26 cellular contexts compared by ENCODE assay signal in genomic region chr4:866068-866760, GRCh38. TPM values are rescaled to one million over a fixed set of nuclear protein-coding genes. Genes with fewer than 3 reads are reported as not detected.
"Had no signal": no experiment of that assay in that cellular context is flagged by ENCODE, and none has a peak within 500 bp of the region (broad histone marks: within the 10 kb centered on the region; RNA-seq: fewer than 3 reads in every experiment).

No MANE protein-coding gene starts in this region.

- H3K27me3 Mint-ChIP-seq: activated B cell treated with CpG ODN at 0.5 μM for 24 hours; activated CD4-positive, alpha-beta T cell treated with anti-CD3 and anti-CD28 coated beads for 36 hours; natural killer cell treated with Interleukin-12 subunit alpha and Interleukin-12 subunit beta and Interleukin-15 and Interleukin-18, amount 100 ng/mL, for 72 hours; stimulated activated naive CD8-positive, alpha-beta T cell treated with anti-CD3 and anti-CD28 coated beads, Interleukin-15, amount 100 ng/mL, for 72 hours had no signal

- H3K4me1 Mint-ChIP-seq: activated B cell treated with CpG ODN at 0.5 μM for 24 hours; immature natural killer cell; stimulated activated naive CD8-positive, alpha-beta T cell treated with anti-CD3 and anti-CD28 coated beads, Interleukin-15, amount 100 ng/mL, for 72 hours had no signal

- DNase-seq: activated B cell treated with CpG ODN at 0.5 μM for 24 hours; activated CD4-positive, alpha-beta T cell treated with anti-CD3 and anti-CD28 coated beads, Interleukin-2, amount 50 U/mL, for 4 hours; activated CD8-positive, alpha-beta memory T cell treated with anti-CD3 and anti-CD28 coated beads for 24 hours; activated effector memory CD4-positive, alpha-beta T cell treated with anti-CD3 and anti-CD28 coated beads, Interleukin-2, amount 50 U/mL, for 16 hours; activated naive CD4-positive, alpha-beta T cell treated with anti-CD3 and anti-CD28 coated beads, Interleukin-2, amount 50 U/mL, for 16 hours; dermis blood vessel endothelial cell; effector CD8-positive, alpha-beta T cell; immature natural killer cell; kidney glomerular epithelial cell; left ventricle myocardium inferior; ovary; stimulated activated CD4-positive, alpha-beta T cell treated with anti-CD3 and anti-CD28 coated beads, Interleukin-12 subunit alpha, Interleukin-12 subunit beta, amount 100 ng/mL, for 4 hours; stimulated activated CD4-positive, alpha-beta T cell treated with anti-CD3 and anti-CD28 coated beads, Interleukin-4, amount 100 ng/mL, for 4 hours; stimulated activated naive CD8-positive, alpha-beta T cell treated with anti-CD3 and anti-CD28 coated beads, Interleukin-15, amount 100 ng/mL, for 72 hours; T-helper 1 cell; T-helper 9 cell; uterus had no signal

- H3K9me3 Mint-ChIP-seq: activated B cell treated with CpG ODN at 0.5 μM for 24 hours; immature natural killer cell; natural killer cell treated with Interleukin-12 subunit alpha and Interleukin-12 subunit beta and Interleukin-15 and Interleukin-18, amount 100 ng/mL, for 72 hours; stimulated activated naive CD8-positive, alpha-beta T cell treated with anti-CD3 and anti-CD28 coated beads, Interleukin-15, amount 100 ng/mL, for 72 hours had no signal

- H3K4me3 ChIP-seq: left ventricle myocardium inferior, ovary, prostate gland, tibial nerve, uterus had no signal

- H3K9me3 ChIP-seq: neutrophil, ovary, prostate gland, tibial nerve, uterus had no signal

- H3K27me3 ChIP-seq: brain microvascular endothelial cell, foreskin keratinocyte, neutrophil, ovary, tibial nerve, uterus had no signal

- H3K27ac Mint-ChIP-seq: activated B cell treated with CpG ODN at 0.5 μM for 24 hours; immature natural killer cell; natural killer cell treated with Interleukin-12 subunit alpha and Interleukin-12 subunit beta and Interleukin-15 and Interleukin-18, amount 100 ng/mL, for 72 hours had no signal

- H3K4me3 Mint-ChIP-seq: activated B cell treated with CpG ODN at 0.5 μM for 24 hours; activated CD4-positive, alpha-beta T cell treated with anti-CD3 and anti-CD28 coated beads for 36 hours; immature natural killer cell; natural killer cell treated with Interleukin-12 subunit alpha and Interleukin-12 subunit beta and Interleukin-15 and Interleukin-18, amount 100 ng/mL, for 72 hours; stimulated activated naive CD8-positive, alpha-beta T cell treated with anti-CD3 and anti-CD28 coated beads, Interleukin-15, amount 100 ng/mL, for 72 hours had no signal

- H3K27ac ChIP-seq: brain microvascular endothelial cell, foreskin keratinocyte, left ventricle myocardium inferior, neutrophil, ovary, prostate gland, tibial nerve, uterus had no signal

- H3K36me3 ChIP-seq: ovary, uterus had no signal

- H3K4me1 ChIP-seq: left ventricle myocardium inferior, prostate gland, tibial nerve, uterus had no signal

RNA-seq across cellular contexts. Expression of gene CPLX1, which starts 40.3 kb away (rescaled TPM):
- total RNA-seq: activated B cell treated with CpG ODN at 0.5 μM for 24 hours; glomerular endothelial cell; natural killer cell treated with Interleukin-12 subunit alpha and Interleukin-12 subunit beta and Interleukin-15 and Interleukin-18, amount 100 ng/mL, for 72 hours; skeletal muscle tissue had no signal
